ENCODE assay signal across 8 cellular contexts in the genomic region with DNA sequence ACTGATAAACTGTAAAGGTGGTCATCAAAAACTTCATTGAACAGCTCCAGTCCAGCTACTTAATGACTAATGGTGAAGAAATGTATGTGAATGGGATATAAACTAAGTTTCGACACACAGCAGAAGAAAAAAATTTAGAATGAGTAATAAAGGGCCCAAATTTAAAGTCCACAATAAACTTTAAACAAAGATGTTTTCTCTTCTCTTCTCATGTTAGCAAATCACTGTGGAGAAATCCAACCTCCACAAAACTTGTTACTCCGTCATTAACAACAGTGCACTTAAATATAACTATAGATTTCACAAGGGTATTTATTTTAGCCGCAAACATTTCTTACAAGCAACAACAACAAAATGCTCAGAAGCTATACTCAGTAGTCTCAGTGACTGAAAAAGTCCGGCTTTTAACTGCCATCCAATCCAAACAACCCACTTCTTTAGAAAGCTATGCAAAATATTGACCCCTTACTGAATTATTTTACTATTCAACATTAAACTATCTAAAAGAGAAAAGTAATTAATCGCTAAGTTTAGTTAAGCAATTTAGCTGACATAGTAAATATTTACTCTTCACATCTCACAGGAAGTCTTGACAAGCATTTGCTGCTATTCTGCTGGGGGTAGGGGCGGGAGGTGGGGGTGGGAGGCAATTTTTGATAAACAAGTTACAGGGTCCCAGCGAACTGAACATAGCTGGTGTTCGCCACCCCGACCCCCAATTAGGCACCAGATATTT. TPM values are rescaled to one million over a fixed set of nuclear protein-coding genes. Genes with fewer than 3 reads are reported as not detected.
A peak's percentile ranks its signal among the peaks of the same experiment; 100 is the strongest.
DNase-seq lines count a peak whose midpoint lies in the region; ATAC-seq and TF ChIP-seq lines count a peak whose summit lies in the region.

No MANE protein-coding gene starts in this region.

- H3K27me3 ChIP-seq in PC-9 (ENCODE audit: insufficient read depth, low read depth) = no peaks in the 10 kb centered on the region
- peaks cover 59% of the 10 kb centered on the region for H3K27me3 ChIP-seq in neutrophil

- intact Hi-C loops in PC-9 (cut with micrococcal nuclease; ENCODE audit: unreplicated experiment) = loop anchor here (1.0 to 5.0 kb wide), 4 partner anchors 26 to 114 kb away; no protein-coding TSS in a partner anchor

- H3K79me2 ChIP-seq in PC-9 (ENCODE audit: low read depth) = peaks cover 93% of the 10 kb centered on the region

- H3K9me3 ChIP-seq in PC-9 (ENCODE audit: insufficient read depth, low read depth) = no peaks in the 10 kb centered on the region
- H3K9me3 ChIP-seq in neutrophil = no peaks in the 10 kb centered on the region

- H3K36me3 ChIP-seq in PC-9 (ENCODE audit: low read depth) (peaks cover 13% of the 10 kb centered on the region), neutrophil (no peaks in the 10 kb centered on the region)

- peak overlapping the region; percentile 83 for H3K4me2 ChIP-seq in PC-9

- H3K4me1 ChIP-seq in PC-9 (replicated peaks; ENCODE audit: insufficient read depth) = peaks cover 59% of the 10 kb centered on the region
- H3K4me1 ChIP-seq in neutrophil (ENCODE audit: control insufficient read depth in 1 of 2, insufficient read depth in 1 of 2, low read depth in 1 of 2, low read length in 1 of 2) = peaks cover 25 to 31% of the 10 kb centered on the region in 2 experiments

- no peak overlapping the region for H2AFZ ChIP-seq in PC-9

- DNase-seq in GM04503 (ENCODE audit: low read depth) (peak; percentile 45), PC-9 (peak in 1 of 2 experiments; percentile 94), erythroblast (lab: John Stamatoyannopoulos, UW) (peak; percentile 40 to 64)

- POLR2A ChIA-PET in PC-9 (lab: Charles Lee; ENCODE audit: unreplicated experiment) = interaction anchor here (0.5 to 1.1 kb wide), 8 partner anchors 54 to 324 kb away, joined by 3 to 29 read pairs (median 4); a partner anchor contains a TSS

- H3F3A ChIP-seq in PC-9 (ENCODE audit: insufficient read depth, low read depth) = peaks cover 32% of the 10 kb centered on the region

- H3K4me3 ChIP-seq in PC-9 (peak overlapping the region; percentile 99), neutrophil (ENCODE audit: low read depth in 1 of 2, low read length in 1 of 2) (peak overlapping the region; percentile 62 to 68)

- H3K27ac ChIP-seq in PC-9 (peak overlapping the region; percentile 86), neutrophil (no peak overlapping the region)

- no peaks in the 10 kb centered on the region for H3K9me2 ChIP-seq in PC-9 (ENCODE audit: insufficient read depth)

- TF ChIP-seq CTCF in PC-9 (conservative IDR thresholded peaks at IDR 0.05) (no peak), neutrophil (IDR thresholded peaks at IDR 0.05) (no peak)

- no peak for TF ChIP-seq POLR2A in erythroblast (IDR thresholded peaks at IDR 0.05; ENCODE audit: low read length)

- CTCF ChIA-PET in PC-9 (lab: Charles Lee) = interaction anchor here (0.5 to 3.3 kb wide), 7 partner anchors 17 to 752 kb away, joined by 3 to 12 read pairs (median 8); no protein-coding TSS in a partner anchor

- BruUV-seq in PC-9 (replicated peaks; lab: Mats Ljungman, UMichigan) = TSS peak; percentile 16

- no peak for ATAC-seq in HG03565 (IDR thresholded peaks at IDR 0.05; ENCODE audit: unreplicated experiment)
- ATAC-seq in GM21737 (IDR thresholded peaks at IDR 0.05; ENCODE audit: unreplicated experiment) = no peak
- ATAC-seq in GM18520 (IDR thresholded peaks at IDR 0.05; ENCODE audit: unreplicated experiment) = no peak
- ATAC-seq in GM18870 (IDR thresholded peaks at IDR 0.05; ENCODE audit: unreplicated experiment) = no peak

- peaks cover 46% of the 10 kb centered on the region for H4K20me1 ChIP-seq in PC-9 (ENCODE audit: insufficient read depth)

RNA-seq across cellular contexts. Expression of a gene that starts 2.5 kb away (rescaled TPM):
- 140 and 150 TPM in 2 replicates for total RNA-seq in PC-9 (2021)
